2 cellular contexts compared by ENCODE assay signal in the genomic region with DNA sequence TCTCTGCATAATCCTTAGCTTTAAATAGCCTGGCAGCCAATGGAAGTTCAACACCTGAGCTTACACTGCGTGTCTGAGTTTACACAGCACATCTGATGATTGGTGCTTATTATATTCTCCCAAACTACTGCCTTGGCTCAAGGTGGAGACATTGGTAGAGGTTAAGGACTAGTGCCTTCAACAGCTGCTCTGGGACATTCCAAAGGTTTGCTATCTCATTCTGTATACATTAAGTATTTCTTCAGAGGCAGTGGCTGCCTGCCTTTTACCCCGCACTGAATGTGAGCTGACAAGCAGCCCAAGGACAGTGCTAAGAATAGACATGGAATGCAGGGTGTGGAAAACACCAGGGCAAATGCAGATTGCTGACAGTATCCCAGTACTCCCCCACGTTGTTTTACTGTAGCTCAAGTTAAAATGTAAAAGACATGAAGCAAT.
TF ChIP-seq lines count a peak whose summit lies in the region.

No MANE protein-coding gene starts in this region.

TF ChIP-seq in HCT116, 20 proteins besides CTCF, POLR2A, EP300 and RAD21:
- TF ChIP-seq, protein P1, sequence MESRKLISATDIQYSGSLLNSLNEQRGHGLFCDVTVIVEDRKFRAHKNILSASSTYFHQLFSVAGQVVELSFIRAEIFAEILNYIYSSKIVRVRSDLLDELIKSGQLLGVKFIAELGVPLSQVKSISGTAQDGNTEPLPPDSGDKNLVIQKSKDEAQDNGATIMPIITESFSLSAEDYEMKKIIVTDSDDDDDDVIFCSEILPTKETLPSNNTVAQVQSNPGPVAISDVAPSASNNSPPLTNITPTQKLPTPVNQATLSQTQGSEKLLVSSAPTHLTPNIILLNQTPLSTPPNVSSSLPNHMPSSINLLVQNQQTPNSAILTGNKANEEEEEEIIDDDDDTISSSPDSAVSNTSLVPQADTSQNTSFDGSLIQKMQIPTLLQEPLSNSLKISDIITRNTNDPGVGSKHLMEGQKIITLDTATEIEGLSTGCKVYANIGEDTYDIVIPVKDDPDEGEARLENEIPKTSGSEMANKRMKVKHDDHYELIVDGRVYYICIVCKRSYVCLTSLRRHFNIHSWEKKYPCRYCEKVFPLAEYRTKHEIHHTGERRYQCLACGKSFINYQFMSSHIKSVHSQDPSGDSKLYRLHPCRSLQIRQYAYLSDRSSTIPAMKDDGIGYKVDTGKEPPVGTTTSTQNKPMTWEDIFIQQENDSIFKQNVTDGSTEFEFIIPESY (IDR thresholded peaks at IDR 0.05; ENCODE audit: extremely low read depth, insufficient replicate concordance, low read length): no peak
- TF ChIP-seq CBX3 (IDR thresholded peaks at IDR 0.05; ENCODE audit: low read depth) (no peak), POLR2AphosphoS5 (IDR thresholded peaks at IDR 0.05; ENCODE audit: low read depth, low read length) (no peak), ZNF274 (IDR thresholded peaks at IDR 0.05; ENCODE audit: low read depth, low read length) (no peak)
TF ChIP-seq in HCT116: peak in this region for 0.

TF ChIP-seq in K562, 482 proteins besides CTCF, POLR2A, EP300 and RAD21 (continued from another document):
- TF ChIP-seq TEAD1 (CRISPR knock-in tag; IDR thresholded peaks at IDR 0.05) (0 out of 4 replicates have a peak, but pooled peaks of 1 of the 2 experiments have one; percentile 20), SMC3 (conservative IDR thresholded peaks at IDR 0.05; ENCODE audit: insufficient read depth, low read depth, low read length) (no peak), MAFK (IDR thresholded peaks at IDR 0.05; ENCODE audit: low read length) (0 out of 2 replicates have a peak, but pooled peaks have one; percentile 11), RBM14 (IDR thresholded peaks at IDR 0.05; ENCODE audit: borderline replicate concordance, insufficient read depth, low read depth, low read length) (no peak)
TF ChIP-seq in K562: peak in this region for 5.
